Comparison of ENCODE assay signal across 8 cellular contexts in genomic region chr10:5946419-5946775, GRCh38. TPM values are rescaled to one million over a fixed set of nuclear protein-coding genes. Genes with fewer than 3 reads are reported as not detected.
DNase-seq lines count a peak whose midpoint lies in the region; ATAC-seq and TF ChIP-seq lines count a peak whose summit lies in the region.
"Not testable (repeated sequence)": the region's sequence is repeated elsewhere in the genome, so short reads cannot be mapped to it uniquely, and the experiment has no call there.

No MANE protein-coding gene starts in this region.

- WGBS in esophagus squamous epithelium, 2 donors: 89 to 90% methylated on average over 10 of the region's 10 CpGs
- 95 to 97% methylated on average over 4 to 10 of the region's 10 CpGs for WGBS in transverse colon (ENCODE audit: low coverage in 1 of 2), 2 donors

- not testable (repeated sequence) for H3K36me3 Mint-ChIP-seq in T-helper 17 cell (ENCODE audit: low read depth); natural killer cell

- TF ChIP-seq CTCF in breast epithelium (IDR thresholded peaks at IDR 0.05); esophagus squamous epithelium (IDR thresholded peaks at IDR 0.05); left lung (IDR thresholded peaks at IDR 0.05); natural killer cell (IDR thresholded peaks at IDR 0.05); transverse colon (IDR thresholded peaks at IDR 0.05): not testable (repeated sequence)

- in situ Hi-C loops in transverse colon (cut with MboI; ENCODE audit: low pct_ligation_motif_present in 1 of 4, low pct_unique_long_range_greater_than_20kb in 1 of 4, low sequenced_read_pairs in 3 of 4): not testable (repeated sequence)

- intact Hi-C loops in breast epithelium (cut with DNase I; ENCODE audit: low total_unique reads) (loop anchor here (10.0 kb wide), 1 partner anchor 138 kb away; the partner anchor contains the start of gene RBM17), left lung (cut with DNase I) (loop anchor here in 1 of 2 donors (5.0 kb wide), 1 partner anchor 141 kb away; the partner anchor contains the start of gene RBM17)
- intact Hi-C loops in esophagus squamous epithelium (cut with DNase I); natural killer cell (cut with micrococcal nuclease); transverse colon (cut with DNase I; ENCODE audit: low total_unique reads): not testable (repeated sequence)

- not testable (repeated sequence) for TF ChIP-seq EP300 in transverse colon (IDR thresholded peaks at IDR 0.05; ENCODE audit: low read depth)

- not testable (repeated sequence) for H3K36me3 ChIP-seq in BLaER1 treated with 17β-estradiol and CSF1 and Interleukin-3, amounts not matched to agents 10 nM and 100 nM; breast epithelium; esophagus squamous epithelium; left lung; transverse colon

- H3K4me3 Mint-ChIP-seq in T-helper 17 cell: peak overlapping the region; percentile 84
- H3K4me3 Mint-ChIP-seq in natural killer cell: peak overlapping the region; percentile 80

- peak overlapping the region in 3 of 11 experiments; percentile 20 to 41 (median 40); a peak in 4 of 22 replicates for H3K27ac ChIP-seq in BLaER1 treated with 17β-estradiol and CSF1 and Interleukin-3, amounts not matched to agents 10 nM and 100 nM
- H3K27ac ChIP-seq in breast epithelium: peak overlapping the region; percentile 93 to 98
- H3K27ac ChIP-seq in esophagus squamous epithelium: peak overlapping the region; percentile 56 to 95 (median 82)
- peak overlapping the region; percentile 89 to 92 for H3K27ac ChIP-seq in left lung
- peak overlapping the region in 19 of 21 experiments; percentile 56 to 93 (median 83) for H3K27ac ChIP-seq in skin epidermis
- H3K27ac ChIP-seq in transverse colon: peak overlapping the region; percentile 79 to 86 (median 84)

- not testable (repeated sequence) for H3K27me3 ChIP-seq in BLaER1 treated with 17β-estradiol and CSF1 and Interleukin-3, amounts not matched to agents 10 nM and 100 nM; breast epithelium; esophagus squamous epithelium; left lung; transverse colon

- not testable (repeated sequence) for H3K9ac ChIP-seq in BLaER1 treated with 17β-estradiol and CSF1 and Interleukin-3, amounts not matched to agents 10 nM and 100 nM

- peak overlapping the region; percentile 59 for H3K27ac Mint-ChIP-seq in T-helper 17 cell
- not testable (repeated sequence) for H3K27ac Mint-ChIP-seq in natural killer cell

- not testable (repeated sequence) for ATAC-seq in T-helper 17 cell, left lung, natural killer cell

- not testable (repeated sequence) for TF ChIP-seq POLR2A in breast epithelium (IDR thresholded peaks at IDR 0.05); esophagus squamous epithelium (IDR thresholded peaks at IDR 0.05); transverse colon (IDR thresholded peaks at IDR 0.05)

- H3K4me1 Mint-ChIP-seq in T-helper 17 cell (peaks cover 14% of the 10 kb centered on the region), natural killer cell (peaks cover 11 to 14% of the 10 kb centered on the region in 2 donors)

- not testable (repeated sequence) for H3K27me3 Mint-ChIP-seq in T-helper 17 cell; natural killer cell (ENCODE audit: low read depth in 2 of 2)

- not testable (repeated sequence) for H4K20me1 ChIP-seq in BLaER1 treated with 17β-estradiol and CSF1 and Interleukin-3, amounts not matched to agents 10 nM and 100 nM

- not testable (repeated sequence) for H3K9me3 ChIP-seq in BLaER1 treated with 17β-estradiol and CSF1 and Interleukin-3, amounts not matched to agents 10 nM and 100 nM (replicated peaks in 1 of 11); T-helper 17 cell (ENCODE audit: control insufficient read depth, low read length, poor library complexity, severe bottlenecking); breast epithelium; esophagus squamous epithelium; left lung; transverse colon

- H3K4me2 ChIP-seq in BLaER1 treated with 17β-estradiol and CSF1 and Interleukin-3, amounts not matched to agents 10 nM and 100 nM: peak overlapping the region; percentile 68 to 94 (median 84)

- not testable (repeated sequence) for H3K4me3 ChIP-seq in BLaER1 treated with 17β-estradiol and CSF1 and Interleukin-3, amounts not matched to agents 10 nM and 100 nM; left lung; skin epidermis; transverse colon
- H3K4me3 ChIP-seq in breast epithelium: peak overlapping the region in 1 of 3 donors; percentile 61
- H3K4me3 ChIP-seq in esophagus squamous epithelium: peak overlapping the region in 1 of 4 donors; percentile 60

- DNase-seq in T-helper 17 cell; breast epithelium (ENCODE audit: low spot score in 2 of 2); esophagus squamous epithelium (lab: John Stamatoyannopoulos, UW); left lung; natural killer cell; transverse colon: not testable (repeated sequence)

- H3K9me3 Mint-ChIP-seq in natural killer cell: not testable (repeated sequence)

- H3K4me1 ChIP-seq in BLaER1 treated with 17β-estradiol and CSF1 and Interleukin-3, amounts not matched to agents 10 nM and 100 nM: peaks cover 30 to 72% (median 45%) of the 10 kb centered on the region in 10 experiments
- peaks cover 9 to 22% of the 10 kb centered on the region in 2 donors for H3K4me1 ChIP-seq in breast epithelium
- H3K4me1 ChIP-seq in esophagus squamous epithelium: peaks cover 28 to 78% (median 57%) of the 10 kb centered on the region in 3 donors
- peaks cover 24 to 86% of the 10 kb centered on the region in 2 donors for H3K4me1 ChIP-seq in left lung
- peaks cover 4 to 41% (median 21%) of the 10 kb centered on the region in 4 donors for H3K4me1 ChIP-seq in transverse colon

RNA-seq across cellular contexts. Expression of gene IL15RA, which starts 30.9 kb away (rescaled TPM):
- total RNA-seq in T-helper 17 cell: 10 to 100 TPM; 12.6 to 13.0 TPM
- 10 to 100 TPM; 15.1 to 35.7 (median 25.9) TPM for total RNA-seq in breast epithelium
- 10 to 100 TPM in 2 of 4 donors, 1 to 10 TPM in 2; 7.1 to 15.6 (median 11.0) TPM for total RNA-seq in esophagus squamous epithelium
- total RNA-seq in left lung: 10 to 100 TPM; 14.7 to 46.2 TPM
- total RNA-seq in natural killer cell: 10 to 100 TPM; 10.7 to 11.8 (median 11.3) TPM
- total RNA-seq in transverse colon: 10 to 100 TPM in 3 of 4 donors, 1 to 10 TPM in 1; 3.7 to 58.1 (median 24.6) TPM

RNA-seq across cellular contexts. Expression of gene FBH1, which starts 56.4 kb away (rescaled TPM):
- total RNA-seq in T-helper 17 cell: 10 to 100 TPM; 51.6 to 69.0 TPM
- total RNA-seq in breast epithelium: 100 to 1,000 TPM in 2 of 3 donors, 10 to 100 TPM in 1; 91.2 to 115 (median 109) TPM
- total RNA-seq in esophagus squamous epithelium: 10 to 100 TPM; 48.5 to 93.8 (median 54.1) TPM
- 10 to 100 TPM; 74.7 to 77.4 TPM for total RNA-seq in left lung
- total RNA-seq in natural killer cell: 10 to 100 TPM; 49.3 to 64.9 (median 62.7) TPM
- total RNA-seq in transverse colon: 100 to 1,000 TPM; 101 to 143 (median 120) TPM

RNA-seq across cellular contexts. Expression of gene ANKRD16, which starts 56.7 kb away (rescaled TPM):
- 1 to 10 TPM; 3.2 to 4.0 TPM for total RNA-seq in T-helper 17 cell
- total RNA-seq in breast epithelium: 10 to 100 TPM in 1 of 3 donors, 1 to 10 TPM in 2; 5.9 to 13.1 (median 8.8) TPM
- total RNA-seq in esophagus squamous epithelium: 10 to 100 TPM in 1 of 4 donors, 1 to 10 TPM in 3; 2.8 to 10.9 (median 5.1) TPM
- 1 to 10 TPM; 4.4 to 4.5 TPM for total RNA-seq in left lung
- total RNA-seq in natural killer cell: 1 to 10 TPM; 2.6 to 3.1 (median 3.0) TPM
- total RNA-seq in transverse colon: 10 to 100 TPM in 3 of 4 donors, 1 to 10 TPM in 1; 8.5 to 21.7 (median 17.8) TPM
